15 cellular contexts compared by ENCODE assay signal in the genomic region with DNA sequence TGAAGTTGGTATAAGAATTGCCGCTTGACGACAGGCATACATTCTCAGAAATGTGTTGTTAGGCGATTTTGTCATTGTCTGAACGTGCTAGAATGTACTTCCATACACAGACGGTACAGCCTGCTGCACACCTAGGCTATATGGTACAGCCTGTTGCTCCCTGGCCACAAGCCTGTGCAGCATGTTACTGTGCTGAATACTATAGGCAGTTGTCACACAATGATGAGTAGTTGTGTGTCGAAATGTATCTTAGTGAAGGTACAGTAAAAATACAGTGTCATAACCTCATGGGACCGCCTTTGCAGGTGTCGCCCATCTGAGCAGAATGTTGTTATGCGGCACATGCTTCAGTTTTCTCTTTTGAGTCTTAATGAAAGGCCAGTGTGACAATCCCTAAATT.
DNase-seq lines count a peak whose midpoint lies in the region; ATAC-seq, FAIRE-seq and TF ChIP-seq lines count a peak whose summit lies in the region.
"Had no signal": no experiment of that assay in that cellular context is flagged by ENCODE, and none has a peak within 500 bp of the region (broad histone marks: within the 10 kb centered on the region; RNA-seq: fewer than 3 reads in every experiment).

No MANE protein-coding gene starts in this region.

- H3K9me3 ChIP-seq in OCI-LY7 (ENCODE audit: low read length) = no peaks in the 10 kb centered on the region
- H3K9me3 ChIP-seq: BE2C, lower lobe of right lung, SJSA1 had no signal

- ATAC-seq in GM19395 (IDR thresholded peaks at IDR 0.05; ENCODE audit: unreplicated experiment) (peak; percentile 41), HG02885 (IDR thresholded peaks at IDR 0.05; ENCODE audit: poor library complexity, unreplicated experiment) (peak; percentile 17), GM21360 (IDR thresholded peaks at IDR 0.05; ENCODE audit: unreplicated experiment) (no peak)
- ATAC-seq: lower lobe of right lung, sciatic nerve had no signal

- H3K27ac ChIP-seq in OCI-LY7 (ENCODE audit: low read depth, low read length, poor library complexity, severe bottlenecking) = peak overlapping the region; percentile 53
- H3K27ac ChIP-seq: lower lobe of right lung, SJSA1 had no signal

- no peak for TF ChIP-seq POLR2A in GM12892 (IDR thresholded peaks at IDR 0.05; ENCODE audit: low read depth, low read length)

- POLR2A ChIA-PET in OCI-LY7 (lab: Charles Lee) = interaction anchor here (0.6 to 1.7 kb wide), 4 partner anchors 9 to 148 kb away, joined by 3 to 5 read pairs (median 3); no protein-coding TSS in a partner anchor

- H3K36me3 ChIP-seq in OCI-LY7 (ENCODE audit: insufficient read depth, low read length) = peaks cover 95% of the 10 kb centered on the region

- DNase-seq in GM12892 (ENCODE audit: insufficient read length) (no peak), OCI-LY7 (ENCODE audit: low spot score) (peak; percentile 43), NAMALWA (ENCODE audit: low spot score) (no peak), 8988T (no peak), foreskin melanocyte (no peak)
- DNase-seq: aorta, BE2C, KBM-7, lower lobe of right lung, NCI-H1930 had no signal

- H2AFZ ChIP-seq in OCI-LY7 (ENCODE audit: low read length) = no peak overlapping the region

- no peak for TF ChIP-seq CTCF in OCI-LY7 (conservative IDR thresholded peaks at IDR 0.05; ENCODE audit: low read length)

- peaks cover 66% of the 10 kb centered on the region for H3K4me1 ChIP-seq in OCI-LY7 (ENCODE audit: insufficient read depth, low read length, poor library complexity, severe bottlenecking)
- H3K4me1 ChIP-seq: BE2C, SJSA1 had no signal

- no peak overlapping the region for H3K4me3 ChIP-seq in OCI-LY7 (ENCODE audit: low read depth, low read length, poor library complexity, severe bottlenecking)
- H3K4me3 ChIP-seq: lower lobe of right lung, SJSA1 had no signal

- peaks cover 50% of the 10 kb centered on the region for H3K79me2 ChIP-seq in OCI-LY7 (ENCODE audit: insufficient read depth, low read depth, low read length)

- no TSS peak for BruUV-seq in OCI-LY7 (replicated peaks; lab: Mats Ljungman, UMichigan)

- intact Hi-C loops in OCI-LY7 (cut with micrococcal nuclease; ENCODE audit: unreplicated experiment) = no loop called here

- peaks cover 24% of the 10 kb centered on the region for H4K20me1 ChIP-seq in OCI-LY7 (ENCODE audit: insufficient read depth, low read length)

- H3K9me2 ChIP-seq in OCI-LY7 (ENCODE audit: insufficient read depth, low read length) = no peaks in the 10 kb centered on the region

- H3K4me2 ChIP-seq in OCI-LY7 (ENCODE audit: low read length) = peak overlapping the region; percentile 41; the same call in 1 of the 2 replicates

- peak; percentile 36 for FAIRE-seq in GM12892 (lab: Jason Lieb, UNC)

- CTCF ChIA-PET in OCI-LY7 (lab: Charles Lee; ENCODE audit: unreplicated experiment) = no interaction called here
